2 cellular contexts compared by ENCODE assay signal in genomic region chr6:605895-606294, GRCh38. TPM values are rescaled to one million over a fixed set of nuclear protein-coding genes. Genes with fewer than 3 reads are reported as not detected.
"Had no signal": no experiment of that assay in that cellular context is flagged by ENCODE, and none has a peak within 500 bp of the region (broad histone marks: within the 10 kb centered on the region; RNA-seq: fewer than 3 reads in every experiment).

No MANE protein-coding gene starts in this region.

RNA-seq across cellular contexts. Expression of gene HUS1B, which starts 51.0 kb away (rescaled TPM):
- total RNA-seq: Right ventricle myocardium inferior, Right ventricle myocardium superior had no signal
